18 cellular contexts compared by ENCODE assay signal in the genomic region with DNA sequence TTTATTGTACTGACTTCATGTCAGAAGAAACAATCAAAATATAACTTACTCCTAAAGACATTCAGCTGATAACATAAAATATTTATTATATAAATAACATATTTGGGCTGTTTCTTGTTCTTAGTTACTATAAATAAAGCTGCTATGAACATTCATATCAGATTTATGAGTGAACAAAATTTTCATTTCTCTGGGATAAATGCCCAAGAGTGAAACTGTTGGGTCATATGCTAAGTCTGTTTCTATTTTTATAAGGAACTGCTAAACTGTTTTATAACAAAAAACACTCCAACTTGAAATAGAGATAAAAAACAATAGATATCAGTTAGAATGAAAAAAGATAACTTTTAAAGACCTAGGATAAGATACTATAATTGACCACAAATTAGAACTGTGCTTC. TPM values are rescaled to one million over a fixed set of nuclear protein-coding genes. Genes with fewer than 3 reads are reported as not detected.
A peak's percentile ranks its signal among the peaks of the same experiment; 100 is the strongest.
DNase-seq lines count a peak whose midpoint lies in the region; ATAC-seq and TF ChIP-seq lines count a peak whose summit lies in the region.
"Had no signal": no experiment of that assay in that cellular context is flagged by ENCODE, and none has a peak within 500 bp of the region (broad histone marks: within the 10 kb centered on the region; RNA-seq: fewer than 3 reads in every experiment).

No MANE protein-coding gene starts in this region.

- intact Hi-C loops in adrenal gland (cut with DNase I), result no loop called here
- intact Hi-C loops in testis (cut with DNase I; ENCODE audit: low total_unique reads), result no loop called here
- intact Hi-C loops in A673 (cut with micrococcal nuclease; ENCODE audit: unreplicated experiment), result no loop called here

- BruUV-seq in A673 (replicated peaks; lab: Mats Ljungman, UMichigan), result no TSS peak

- H3K36me3 ChIP-seq in adrenal gland (replicated peaks in 1 of 2), result peaks cover 0 to 3% of the 10 kb centered on the region in 2 donors
- no peaks in the 10 kb centered on the region for H3K36me3 ChIP-seq in testis (ENCODE audit: low read depth, missing control alignments)
- no peaks in the 10 kb centered on the region for H3K36me3 ChIP-seq in A673 (ENCODE audit: insufficient read depth, low read length, poor library complexity, severe bottlenecking)

- H3K27me3 ChIP-seq in adrenal gland (no peaks in the 10 kb centered on the region), testis (no peaks in the 10 kb centered on the region), A673 (replicated peaks; ENCODE audit: insufficient read depth, low read depth, low read length, poor library complexity) (no peaks in the 10 kb centered on the region)

- no peak for TF ChIP-seq CTCF in adrenal gland (IDR thresholded peaks at IDR 0.05)
- TF ChIP-seq CTCF in fibroblast of pulmonary artery (IDR thresholded peaks at IDR 0.05; ENCODE audit: low read length, missing control alignments), result no peak
- no peak for TF ChIP-seq CTCF in testis (IDR thresholded peaks at IDR 0.05)
- no peak for TF ChIP-seq CTCF in A673 (conservative IDR thresholded peaks at IDR 0.05; ENCODE audit: low read depth, low read length)

- H3K27ac ChIP-seq in adrenal gland (peak overlapping the region in 3 of 5 donors; percentile 7 to 67 (median 63)), testis (peak overlapping the region; percentile 40 to 71), A673 (ENCODE audit: low read depth, low read length, poor library complexity, severe bottlenecking) (no peak overlapping the region)
- H3K27ac ChIP-seq: A549, HL-60 had no signal

- CTCF ChIA-PET in A673 (lab: Charles Lee), result no interaction called here

- H3K4me3 ChIP-seq in adrenal gland, result no peak overlapping the region
- H3K4me3 ChIP-seq in fibroblast of pulmonary artery (replicated peaks; ENCODE audit: low read depth, low read length), result no peak overlapping the region
- H3K4me3 ChIP-seq in testis, result no peak overlapping the region
- no peak overlapping the region for H3K4me3 ChIP-seq in A673 (ENCODE audit: low read depth, low read length, poor library complexity, severe bottlenecking)
- H3K4me3 ChIP-seq: A549, GM12878 had no signal

- POLR2A ChIA-PET in A673 (lab: Charles Lee; ENCODE audit: low non-redundant PET), result no interaction called here

- ATAC-seq in GM21360 (IDR thresholded peaks at IDR 0.05; ENCODE audit: unreplicated experiment), result no peak
- ATAC-seq: A549, Panc1 had no signal

- no peak for DNase-seq in adrenal gland
- DNase-seq in fibroblast of pulmonary artery (ENCODE audit: low read depth), result peak; percentile 16
- peak; percentile 14 for DNase-seq in myocyte (ENCODE audit: low read depth)
- no peak for DNase-seq in testis
- DNase-seq in A673 (ENCODE audit: low spot score), result no peak
- DNase-seq in activated CD8-positive, alpha-beta memory T cell treated with anti-CD3 and anti-CD28 coated beads for 24 hours, result no peak
- no peak for DNase-seq in NCI-H345 (lab: John Stamatoyannopoulos, UW)
- DNase-seq: Caco-2, DMS53, HCEC 1CT, NCI-H1436, NCI-H2029 treated with DMSO at 0.1 percent for 48 hours, NCI-H510A treated with DMSO at 0.1 percent for 48 hours had no signal

- no peak for TF ChIP-seq POLR2A in adrenal gland (IDR thresholded peaks at IDR 0.05)
- no peak for TF ChIP-seq POLR2A in testis (IDR thresholded peaks at IDR 0.05)

- H3K9me3 ChIP-seq in adrenal gland (replicated peaks in 1 of 3), result no peaks in the 10 kb centered on the region
- no peaks in the 10 kb centered on the region for H3K9me3 ChIP-seq in testis
- H3K9me3 ChIP-seq in A673 (ENCODE audit: low read depth, low read length, poor library complexity, severe bottlenecking), result no peaks in the 10 kb centered on the region
- H3K9me3 ChIP-seq: A549, Caco-2 had no signal

- H3K4me1 ChIP-seq in adrenal gland (replicated peaks in 1 of 2) (peaks cover 12 to 17% of the 10 kb centered on the region in 2 donors), testis (peaks cover 7% of the 10 kb centered on the region), A673 (ENCODE audit: insufficient read depth, low read length, poor library complexity, severe bottlenecking) (no peaks in the 10 kb centered on the region)
- H3K4me1 ChIP-seq: A549 had no signal

RNA-seq across cellular contexts. Expression of gene CC2D2B, which starts 26.5 kb away (rescaled TPM):
- total RNA-seq in adrenal gland (1 to 10 TPM in 3 of 8 donors, under 1 TPM in 4, not detected in 1; 0.66 to 2.7 (median 0.99) TPM), myocyte (0.35 TPM in 1 of 2 replicates, not detected in the other), testis (10 to 100 TPM in 1 of 2 donors, 1 to 10 TPM in 1; 7.7 to 15.4 TPM), A673 (2021) (not detected in 2 replicates)
- polyA plus RNA-seq in adrenal gland (1 to 10 TPM in 1 of 3 donors, under 1 TPM in 2; 0.29 to 1.5 (median 0.81) TPM), testis (ENCODE audit: insufficient read depth, low read depth, low replicate concordance) (16.5 TPM)
- polyA plus RNA-seq in myocyte (2012), result 0.14 TPM

Comparison
In these comparisons a context has a peak if more than half of its experiments do, and no peak if none do; other contexts are left out.
1. DNase-seq: peak in fibroblast of pulmonary artery (single experiment) and myocyte (single experiment); none in adrenal gland (0 of 7), testis (single experiment), A673 (single experiment), activated CD8-positive, alpha-beta memory T cell treated with anti-CD3 and anti-CD28 coated beads for 24 hours (single experiment) and NCI-H345 (single experiment).